In the genomic region with DNA sequence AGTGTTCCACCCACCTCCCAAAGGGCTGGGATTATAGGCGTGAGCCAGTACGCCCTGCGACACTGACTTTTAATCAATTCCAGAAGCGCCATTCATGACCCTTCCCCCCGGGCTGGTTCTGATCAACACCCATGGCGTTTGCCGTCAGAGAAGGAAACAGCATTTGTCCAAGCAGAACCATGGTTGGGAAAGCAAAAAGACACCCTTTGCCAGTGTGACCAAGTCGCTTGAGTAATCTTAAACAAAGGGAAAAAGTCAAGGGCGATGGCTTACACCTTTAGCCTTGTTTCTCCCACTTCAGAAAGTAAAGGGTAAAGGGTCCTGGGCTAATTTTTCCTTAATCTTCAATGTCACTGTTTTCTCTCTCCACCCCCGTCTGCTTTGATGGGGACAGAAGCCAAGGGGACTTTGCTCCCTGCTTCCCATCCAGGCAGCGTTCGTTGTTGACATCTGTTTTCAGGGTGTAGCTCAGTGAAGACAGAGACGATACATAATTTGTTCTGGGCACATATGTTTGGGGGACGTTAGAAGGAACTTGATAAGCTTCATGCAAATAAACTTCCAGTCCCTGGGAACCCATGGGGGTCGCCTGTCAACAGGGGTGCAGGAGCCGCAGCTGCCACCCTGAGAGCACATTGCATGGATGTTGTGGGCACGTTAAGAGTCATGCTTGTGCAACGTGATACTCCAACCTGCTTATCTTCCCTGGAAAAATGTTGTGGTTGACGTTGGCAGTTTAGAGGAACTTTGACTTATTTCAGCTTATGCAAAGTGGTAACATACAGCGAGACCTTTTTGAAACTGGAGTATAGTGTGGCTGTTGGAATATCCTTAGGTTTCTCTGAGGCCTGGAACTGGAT, we compare ENCODE assay signal across 11 cellular contexts. TPM values are rescaled to one million over a fixed set of nuclear protein-coding genes. Genes with fewer than 3 reads are reported as not detected.
DNase-seq lines count a peak whose midpoint lies in the region; ATAC-seq lines count a peak whose summit lies in the region.
"Had no signal": no experiment of that assay in that cellular context is flagged by ENCODE, and none has a peak within 500 bp of the region (broad histone marks: within the 10 kb centered on the region; RNA-seq: fewer than 3 reads in every experiment).

No MANE protein-coding gene starts in this region.

- POLR2A ChIA-PET in activated CD8-positive, alpha-beta T cell treated with anti-CD3 and anti-CD28 coated beads, Interleukin-2, amount 10 ng/mL, durations not matched to agents 7 days and 5 days (lab: Charles Lee): no interaction called here

- ATAC-seq in activated CD8-positive, alpha-beta T cell treated with anti-CD3 and anti-CD28 coated beads, Interleukin-2, amount 10 ng/mL, durations not matched to agents 7 days and 5 days: no peak

- H3K4me3 ChIP-seq in muscle layer of duodenum (ENCODE audit: low read depth in 1 of 2, low read length in 2 of 2): no peak overlapping the region

- no peak overlapping the region for H3K27ac Mint-ChIP-seq in activated CD8-positive, alpha-beta T cell treated with anti-CD3 and anti-CD28 coated beads, Interleukin-2, amount 10 ng/mL, durations not matched to agents 7 days and 5 days
- H3K27ac Mint-ChIP-seq: activated naive CD8-positive, alpha-beta T cell had no signal

- H3K4me1 Mint-ChIP-seq in activated CD8-positive, alpha-beta T cell treated with anti-CD3 and anti-CD28 coated beads, Interleukin-2, amount 10 ng/mL, durations not matched to agents 7 days and 5 days (ENCODE audit: low read depth): no peaks in the 10 kb centered on the region

- H3K4me3 Mint-ChIP-seq in activated CD8-positive, alpha-beta T cell treated with anti-CD3 and anti-CD28 coated beads, Interleukin-2, amount 10 ng/mL, durations not matched to agents 7 days and 5 days: no peak overlapping the region
- H3K4me3 Mint-ChIP-seq: activated naive CD8-positive, alpha-beta T cell had no signal

- peak; percentile 77 for DNase-seq in Daoy (ENCODE audit: low read depth)
- DNase-seq in NCI-H226: peak; percentile 90
- DNase-seq in dedifferentiated amniotic fluid mesenchymal stem cell (ENCODE audit: extremely low spot score): peak; percentile 53
- no peak for DNase-seq in activated CD8-positive, alpha-beta T cell treated with anti-CD3 and anti-CD28 coated beads, Interleukin-2, amount 10 ng/mL, durations not matched to agents 7 days and 5 days
- no peak for DNase-seq in NCI-H748 (lab: John Stamatoyannopoulos, UW; ENCODE audit: unreplicated experiment)
- DNase-seq in anterior cingulate cortex (lab: John Stamatoyannopoulos, UW): no peak
- DNase-seq in superior temporal gyrus (ENCODE audit: extremely low spot score): no peak
- DNase-seq: glutamatergic neuron had no signal

- H3K4me1 ChIP-seq in muscle layer of duodenum (ENCODE audit: control insufficient read depth in 1 of 2, insufficient read depth in 2 of 2, low read length in 2 of 2): peaks cover 0 to 10% of the 10 kb centered on the region in 2 donors

- H3K27me3 Mint-ChIP-seq in activated CD8-positive, alpha-beta T cell treated with anti-CD3 and anti-CD28 coated beads, Interleukin-2, amount 10 ng/mL, durations not matched to agents 7 days and 5 days (ENCODE audit: low read depth): peaks cover 2% of the 10 kb centered on the region
- H3K27me3 Mint-ChIP-seq: activated naive CD8-positive, alpha-beta T cell had no signal

- no peaks in the 10 kb centered on the region for H3K27me3 ChIP-seq in muscle layer of duodenum (ENCODE audit: low read depth, low read length)
- H3K27me3 ChIP-seq: neutrophil had no signal

- peak overlapping the region; percentile 18 for H3K27ac ChIP-seq in muscle layer of duodenum (ENCODE audit: low read length)
- H3K27ac ChIP-seq: neutrophil had no signal

- no peaks in the 10 kb centered on the region for H3K36me3 Mint-ChIP-seq in activated CD8-positive, alpha-beta T cell treated with anti-CD3 and anti-CD28 coated beads, Interleukin-2, amount 10 ng/mL, durations not matched to agents 7 days and 5 days (ENCODE audit: low read depth)
- H3K36me3 Mint-ChIP-seq: activated naive CD8-positive, alpha-beta T cell had no signal

- H3K9me3 Mint-ChIP-seq in activated CD8-positive, alpha-beta T cell treated with anti-CD3 and anti-CD28 coated beads, Interleukin-2, amount 10 ng/mL, durations not matched to agents 7 days and 5 days (ENCODE audit: insufficient read depth): no peaks in the 10 kb centered on the region

- H3K9me3 ChIP-seq in muscle layer of duodenum (ENCODE audit: control insufficient read depth in 1 of 2, low read length in 2 of 2): no peaks in the 10 kb centered on the region
- H3K9me3 ChIP-seq: neutrophil had no signal

- CTCF ChIA-PET in activated CD8-positive, alpha-beta T cell treated with anti-CD3 and anti-CD28 coated beads, Interleukin-2, amount 10 ng/mL, durations not matched to agents 7 days and 5 days (lab: Charles Lee): no interaction called here

- H3K36me3 ChIP-seq in muscle layer of duodenum (ENCODE audit: control insufficient read depth in 1 of 2, insufficient read depth in 2 of 2, low read length in 2 of 2): no peaks in the 10 kb centered on the region
- H3K36me3 ChIP-seq: neutrophil had no signal

RNA-seq across cellular contexts. Expression of a gene that starts 50.6 kb away (rescaled TPM):
- total RNA-seq in Daoy (2014; rRNA removed; shearing (Covaris generic)): 4.2 and 12.8 TPM in 2 replicates
- 10 to 100 TPM; 21.4 to 23.6 TPM for total RNA-seq in activated CD8-positive, alpha-beta T cell treated with anti-CD3 and anti-CD28 coated beads, Interleukin-2, amount 10 ng/mL, durations not matched to agents 7 days and 5 days

RNA-seq across cellular contexts. Expression of a gene that starts 55.6 kb away (rescaled TPM):
- total RNA-seq in Daoy (2014; rRNA removed; shearing (Covaris generic)): under 0.01 TPM in 1 of 2 replicates, not detected in the other
- total RNA-seq in activated CD8-positive, alpha-beta T cell treated with anti-CD3 and anti-CD28 coated beads, Interleukin-2, amount 10 ng/mL, durations not matched to agents 7 days and 5 days: not detected

Comparison
In these comparisons a context has a peak if more than half of its experiments do, and no peak if none do; other contexts are left out.
1. DNase-seq: peak in Daoy (single experiment), NCI-H226 (single experiment) and dedifferentiated amniotic fluid mesenchymal stem cell (single experiment); none in activated CD8-positive, alpha-beta T cell treated with anti-CD3 and anti-CD28 coated beads, Interleukin-2, amount 10 ng/mL, durations not matched to agents 7 days and 5 days (single experiment), NCI-H748 (single experiment), anterior cingulate cortex (0 of 58) and superior temporal gyrus (single experiment).